In the genomic region with DNA sequence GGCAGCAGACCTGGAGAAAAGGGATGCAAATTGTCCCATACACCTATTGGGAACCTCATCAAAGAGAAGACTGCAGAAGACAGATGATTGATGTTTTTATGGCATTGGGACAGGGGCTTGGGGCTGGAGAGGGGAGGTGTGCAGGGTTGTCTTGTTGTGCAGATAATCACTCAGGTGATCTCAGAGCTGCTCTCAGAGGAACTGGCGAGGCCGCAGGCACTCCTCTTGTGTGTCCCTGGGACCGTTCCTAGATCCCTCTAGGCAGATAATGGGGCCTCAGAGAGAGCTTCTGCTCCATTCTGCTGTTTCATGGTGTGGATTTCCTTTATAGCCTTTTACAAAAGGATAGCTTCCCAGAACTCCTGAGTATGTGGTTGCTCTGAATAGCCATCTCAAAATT, we compare ENCODE assay signal across 9 cellular contexts. TPM values are rescaled to one million over a fixed set of nuclear protein-coding genes. Genes with fewer than 3 reads are reported as not detected.
DNase-seq lines count a peak whose midpoint lies in the region; TF ChIP-seq lines count a peak whose summit lies in the region.
"Had no signal": no experiment of that assay in that cellular context is flagged by ENCODE, and none has a peak within 500 bp of the region (broad histone marks: within the 10 kb centered on the region; RNA-seq: fewer than 3 reads in every experiment).

No MANE protein-coding gene starts in this region.

- no peaks in the 10 kb centered on the region for H3K27me3 ChIP-seq in Loucy (ENCODE audit: insufficient read depth, low read length, poor library complexity, severe bottlenecking)
- no peaks in the 10 kb centered on the region for H3K27me3 ChIP-seq in dorsolateral prefrontal cortex
- peaks cover 15% of the 10 kb centered on the region for H3K27me3 ChIP-seq in neural progenitor cell

- no peaks in the 10 kb centered on the region for H3K36me3 ChIP-seq in Loucy (ENCODE audit: insufficient read depth, low read length)
- H3K36me3 ChIP-seq in neural progenitor cell, result no peaks in the 10 kb centered on the region

- no peak for TF ChIP-seq CTCF in C4-2B (conservative IDR thresholded peaks at IDR 0.05)
- no peak for TF ChIP-seq CTCF in Loucy (conservative IDR thresholded peaks at IDR 0.05; ENCODE audit: low read length)
- TF ChIP-seq CTCF in dorsolateral prefrontal cortex (IDR thresholded peaks at IDR 0.05 in 54 of 56, conservative IDR thresholded peaks at IDR 0.05 in 2 of 56; ENCODE audit: low read depth in 1 of 56, partially characterized antibody in 56 of 56), result no peak
- no peak for TF ChIP-seq CTCF in neural progenitor cell (IDR thresholded peaks at IDR 0.05)

- no peak for DNase-seq in dorsolateral prefrontal cortex
- DNase-seq in neural progenitor cell (ENCODE audit: low spot score), result no peak
- no peak for DNase-seq in stimulated activated CD4-positive, alpha-beta T cell treated with anti-CD3 and anti-CD28 coated beads, Interleukin-15, amount 100 ng/mL, for 24 hours
- DNase-seq in activated gamma-delta T cell treated with Interleukin-2 at 50 U/mL for 16 hours, result no peak
- DNase-seq in NCI-H345 (lab: John Stamatoyannopoulos, UW), result no peak
- no peak for DNase-seq in NCI-H2227 (lab: John Stamatoyannopoulos, UW; ENCODE audit: unreplicated experiment)
- DNase-seq: NCI-H1930 had no signal

- H4K20me1 ChIP-seq in Loucy (ENCODE audit: insufficient read depth, low read length, poor library complexity, severe bottlenecking) (peaks cover 7% of the 10 kb centered on the region), neural progenitor cell (ENCODE audit: low read depth) (peaks cover 22% of the 10 kb centered on the region)

- H3F3A ChIP-seq in Loucy (ENCODE audit: low read depth) (peaks cover 12% of the 10 kb centered on the region), neural progenitor cell (ENCODE audit: low read depth) (peaks cover 46% of the 10 kb centered on the region)

- peaks cover 42% of the 10 kb centered on the region for H3K79me2 ChIP-seq in Loucy (ENCODE audit: insufficient read depth, low read length)
- H3K79me2 ChIP-seq in neural progenitor cell (ENCODE audit: low read depth), result no peaks in the 10 kb centered on the region

- H3K4me1 ChIP-seq in Loucy (ENCODE audit: insufficient read depth, low read length, poor library complexity, severe bottlenecking) (peaks cover 34% of the 10 kb centered on the region), neural progenitor cell (peaks cover 10% of the 10 kb centered on the region)

- peak overlapping the region; percentile 95 for H3K4me2 ChIP-seq in Loucy (ENCODE audit: low read depth, low read length, poor library complexity, severe bottlenecking)
- H3K4me2 ChIP-seq in neural progenitor cell, result peak overlapping the region; percentile 90

- peak overlapping the region; percentile 95 for H3K27ac ChIP-seq in C4-2B
- peak overlapping the region in 38 of 59 donors; percentile 0 to 99 (median 95) for H3K27ac ChIP-seq in dorsolateral prefrontal cortex
- H3K27ac ChIP-seq in neural progenitor cell, result no peak overlapping the region

- H3K4me3 ChIP-seq in Loucy (ENCODE audit: low read length, poor library complexity, severe bottlenecking) (peak overlapping the region; percentile 99), dorsolateral prefrontal cortex (peak overlapping the region in 9 of 59 donors; percentile 80 to 92 (median 89)), neural progenitor cell (no peak overlapping the region)

- peaks cover 2% of the 10 kb centered on the region for H3K9me3 Mint-ChIP-seq in neural progenitor cell

- intact Hi-C loops in dorsolateral prefrontal cortex (cut with DNase I), result loop anchor here in 1 of 2 donors (5.0 kb wide), 1 partner anchor 115 kb away; a partner anchor contains a TSS

- H3K27me3 Mint-ChIP-seq in neural progenitor cell (ENCODE audit: insufficient read depth, low read depth), result peaks cover 6% of the 10 kb centered on the region

- H3K9me3 ChIP-seq in Loucy (ENCODE audit: insufficient read depth, low read depth, low read length) (no peaks in the 10 kb centered on the region), neural progenitor cell (ENCODE audit: low read depth) (no peaks in the 10 kb centered on the region)

- no peaks in the 10 kb centered on the region for H3K9me2 ChIP-seq in Loucy (replicated peaks; ENCODE audit: low read depth, low read length)

- peak overlapping the region; percentile 95 for H3K4me3 Mint-ChIP-seq in neural progenitor cell

- H3K9ac ChIP-seq in Loucy (ENCODE audit: low read depth, low read length, poor library complexity, severe bottlenecking) (peak overlapping the region; percentile 98), neural progenitor cell (no peak overlapping the region)

- peaks cover 31% of the 10 kb centered on the region for H3K4me1 Mint-ChIP-seq in neural progenitor cell

- peak overlapping the region; percentile 90 for H3K27ac Mint-ChIP-seq in neural progenitor cell

- no peak overlapping the region for H2AFZ ChIP-seq in Loucy (ENCODE audit: low read length)
- H2AFZ ChIP-seq in neural progenitor cell (replicated peaks), result no peak overlapping the region

- peaks cover 2% of the 10 kb centered on the region for H3K36me3 Mint-ChIP-seq in neural progenitor cell

RNA-seq across cellular contexts. Expression of a gene that starts 1.6 kb away (rescaled TPM):
- total RNA-seq in dorsolateral prefrontal cortex, result 100 to 1,000 TPM in 11 of 120 experiments, 10 to 100 TPM in 109; 39.0 to 137 (median 70.6) TPM
- total RNA-seq in neural progenitor cell (ENCODE audit: low replicate concordance), result 19.8 and 23.7 TPM in 2 replicates

RNA-seq across cellular contexts. Expression of a gene that starts 42.1 kb away (rescaled TPM):
- total RNA-seq in dorsolateral prefrontal cortex (10 to 100 TPM; 22.0 to 66.8 (median 39.7) TPM), neural progenitor cell (ENCODE audit: low replicate concordance) (7.9 and 24.1 TPM in 2 replicates)

RNA-seq across cellular contexts. Expression of a gene that starts 42.2 kb away (rescaled TPM):
- 10 to 100 TPM; 16.5 to 51.4 (median 26.9) TPM for total RNA-seq in dorsolateral prefrontal cortex
- 7.2 and 12.4 TPM in 2 replicates for total RNA-seq in neural progenitor cell (ENCODE audit: low replicate concordance)
